ENCODE assay signal across 28 cellular contexts in the genomic region with DNA sequence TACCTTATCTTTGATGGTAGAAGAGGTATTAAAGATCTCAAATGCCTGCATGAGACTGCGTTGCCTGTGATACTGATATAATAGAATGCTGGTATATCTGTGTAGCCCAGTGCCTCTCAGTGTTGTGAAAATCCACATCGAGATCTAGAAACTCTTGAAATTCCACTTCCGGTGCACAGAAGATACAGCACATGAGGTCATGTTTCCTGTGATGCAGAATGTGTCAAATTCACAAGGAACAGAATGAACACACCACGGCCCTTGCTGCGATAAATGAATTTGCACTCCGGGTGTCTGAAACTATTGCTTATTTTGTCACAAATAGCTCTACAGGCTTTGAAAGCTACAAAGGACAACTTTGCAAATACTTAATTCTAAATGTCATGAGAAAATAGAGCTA.
"Had no signal": no experiment of that assay in that cellular context is flagged by ENCODE, and none has a peak within 500 bp of the region (broad histone marks: within the 10 kb centered on the region; RNA-seq: fewer than 3 reads in every experiment).

No MANE protein-coding gene starts in this region.

- H3K36me3 ChIP-seq: neural progenitor cell, pancreas, right lobe of liver, sigmoid colon, suprapubic skin, tibial artery, transverse colon, upper lobe of right lung, uterus had no signal

- H3K4me3 Mint-ChIP-seq: naive thymus-derived CD4-positive, alpha-beta T cell; nephron; neural progenitor cell; stimulated activated effector memory CD8-positive, alpha-beta T cell treated with anti-CD3 and anti-CD28 coated beads, Interleukin-12 subunit alpha, Interleukin-12 subunit beta, amount 100 ng/mL, for 72 hours; stimulated activated naive B cell treated with anti-CD40 and anti-IgM and Interleukin-4, amounts not matched to agents 10 μg/mL and 1 μg/mL and 100 μg/mL, for 72 hours; stimulated activated naive CD8-positive, alpha-beta T cell treated with anti-CD3 and anti-CD28 coated beads, Interleukin-15, Interleukin-2, amounts not matched to agents 100 ng/mL and 50 ng/mL, for 24 hours; type B pancreatic cell had no signal

- H2AFZ ChIP-seq: neural progenitor cell had no signal

- H3K27ac Mint-ChIP-seq: naive thymus-derived CD4-positive, alpha-beta T cell; nephron; neural progenitor cell; progenitor cell of endocrine pancreas; stimulated activated effector memory CD8-positive, alpha-beta T cell treated with anti-CD3 and anti-CD28 coated beads, Interleukin-12 subunit alpha, Interleukin-12 subunit beta, amount 100 ng/mL, for 72 hours; stimulated activated naive B cell treated with anti-CD40 and anti-IgM and Interleukin-4, amounts not matched to agents 10 μg/mL and 1 μg/mL and 100 μg/mL, for 72 hours; stimulated activated naive CD8-positive, alpha-beta T cell treated with anti-CD3 and anti-CD28 coated beads, Interleukin-15, Interleukin-2, amounts not matched to agents 100 ng/mL and 50 ng/mL, for 24 hours; type B pancreatic cell had no signal

- H3K9ac ChIP-seq: neural progenitor cell had no signal

- H3K4me3 ChIP-seq: neural progenitor cell, pancreas, psoas muscle, right lobe of liver, sigmoid colon, suprapubic skin, testis, tibial artery, transverse colon, upper lobe of right lung, uterus had no signal

- H3K36me3 Mint-ChIP-seq: stimulated activated effector memory CD8-positive, alpha-beta T cell treated with anti-CD3 and anti-CD28 coated beads, Interleukin-12 subunit alpha, Interleukin-12 subunit beta, amount 100 ng/mL, for 72 hours; stimulated activated naive B cell treated with anti-CD40 and anti-IgM and Interleukin-4, amounts not matched to agents 10 μg/mL and 1 μg/mL and 100 μg/mL, for 72 hours; type B pancreatic cell had no signal

- H3K4me1 Mint-ChIP-seq: naive thymus-derived CD4-positive, alpha-beta T cell; nephron; stimulated activated effector memory CD8-positive, alpha-beta T cell treated with anti-CD3 and anti-CD28 coated beads, Interleukin-12 subunit alpha, Interleukin-12 subunit beta, amount 100 ng/mL, for 72 hours; stimulated activated naive B cell treated with anti-CD40 and anti-IgM and Interleukin-4, amounts not matched to agents 10 μg/mL and 1 μg/mL and 100 μg/mL, for 72 hours had no signal

- DNase-seq: naive thymus-derived CD4-positive, alpha-beta T cell; occipital lobe; pancreas; posterior cingulate gyrus; psoas muscle; right cardiac atrium; right lobe of liver; sigmoid colon; small intestine; stimulated activated CD4-positive, alpha-beta T cell treated with anti-CD3 and anti-CD28 coated beads, Interleukin-15, amount 100 ng/mL, for 24 hours; stimulated activated CD4-positive, alpha-beta T cell treated with anti-CD3 and anti-CD28 coated beads, Interleukin-2, amount 100 ng/mL, for 24 hours; stimulated activated CD4-positive, alpha-beta T cell treated with anti-CD3 and anti-CD28 coated beads, Interleukin-2, amount 100 ng/mL, for 48 hours; stimulated activated CD4-positive, alpha-beta T cell treated with anti-CD3 and anti-CD28 coated beads, Interleukin-4, amount 100 ng/mL, for 24 hours; stimulated activated naive B cell treated with anti-CD40 and anti-IgM and Interleukin-4, amounts not matched to agents 10 μg/mL and 1 μg/mL and 100 μg/mL, for 72 hours; stimulated activated naive CD4-positive, alpha-beta T cell treated with Interleukin-2 at 50 U/mL for 16 hours; substantia nigra; testis; tibial artery; transverse colon; upper lobe of right lung; uterus had no signal

- ATAC-seq: naive thymus-derived CD4-positive, alpha-beta T cell; pancreas; psoas muscle; right cardiac atrium; right lobe of liver; stimulated activated effector memory CD8-positive, alpha-beta T cell treated with anti-CD3 and anti-CD28 coated beads, Interleukin-12 subunit alpha, Interleukin-12 subunit beta, amount 100 ng/mL, for 72 hours; stimulated activated naive B cell treated with anti-CD40 and anti-IgM and Interleukin-4, amounts not matched to agents 10 μg/mL and 1 μg/mL and 100 μg/mL, for 72 hours; upper lobe of right lung had no signal

- H3K9me3 Mint-ChIP-seq: nephron; neural progenitor cell; stimulated activated effector memory CD8-positive, alpha-beta T cell treated with anti-CD3 and anti-CD28 coated beads, Interleukin-12 subunit alpha, Interleukin-12 subunit beta, amount 100 ng/mL, for 72 hours; stimulated activated naive CD8-positive, alpha-beta T cell treated with anti-CD3 and anti-CD28 coated beads, Interleukin-15, Interleukin-2, amounts not matched to agents 100 ng/mL and 50 ng/mL, for 24 hours; type B pancreatic cell had no signal

- H3K4me2 ChIP-seq: neural progenitor cell had no signal

- H3K4me1 ChIP-seq: pancreas, psoas muscle, right lobe of liver, sigmoid colon, suprapubic skin, testis, tibial artery, transverse colon, upper lobe of right lung, uterus had no signal

- H3K9me3 ChIP-seq: pancreas, psoas muscle, right lobe of liver, sigmoid colon, suprapubic skin, testis, tibial artery, transverse colon, upper lobe of right lung, uterus had no signal

- H3K27ac ChIP-seq: neural progenitor cell, pancreas, psoas muscle, right lobe of liver, sigmoid colon, suprapubic skin, testis, tibial artery, transverse colon, upper lobe of right lung, uterus had no signal

- H3K27me3 ChIP-seq: neural progenitor cell, pancreas, right lobe of liver, sigmoid colon, suprapubic skin, testis, tibial artery, transverse colon, upper lobe of right lung, uterus had no signal

- H3K27me3 Mint-ChIP-seq: naive thymus-derived CD4-positive, alpha-beta T cell; stimulated activated naive B cell treated with anti-CD40 and anti-IgM and Interleukin-4, amounts not matched to agents 10 μg/mL and 1 μg/mL and 100 μg/mL, for 72 hours; stimulated activated naive CD8-positive, alpha-beta T cell treated with anti-CD3 and anti-CD28 coated beads, Interleukin-15, Interleukin-2, amounts not matched to agents 100 ng/mL and 50 ng/mL, for 24 hours; type B pancreatic cell had no signal
